Comparison of ENCODE assay signal across 8 cellular contexts in the genomic region with DNA sequence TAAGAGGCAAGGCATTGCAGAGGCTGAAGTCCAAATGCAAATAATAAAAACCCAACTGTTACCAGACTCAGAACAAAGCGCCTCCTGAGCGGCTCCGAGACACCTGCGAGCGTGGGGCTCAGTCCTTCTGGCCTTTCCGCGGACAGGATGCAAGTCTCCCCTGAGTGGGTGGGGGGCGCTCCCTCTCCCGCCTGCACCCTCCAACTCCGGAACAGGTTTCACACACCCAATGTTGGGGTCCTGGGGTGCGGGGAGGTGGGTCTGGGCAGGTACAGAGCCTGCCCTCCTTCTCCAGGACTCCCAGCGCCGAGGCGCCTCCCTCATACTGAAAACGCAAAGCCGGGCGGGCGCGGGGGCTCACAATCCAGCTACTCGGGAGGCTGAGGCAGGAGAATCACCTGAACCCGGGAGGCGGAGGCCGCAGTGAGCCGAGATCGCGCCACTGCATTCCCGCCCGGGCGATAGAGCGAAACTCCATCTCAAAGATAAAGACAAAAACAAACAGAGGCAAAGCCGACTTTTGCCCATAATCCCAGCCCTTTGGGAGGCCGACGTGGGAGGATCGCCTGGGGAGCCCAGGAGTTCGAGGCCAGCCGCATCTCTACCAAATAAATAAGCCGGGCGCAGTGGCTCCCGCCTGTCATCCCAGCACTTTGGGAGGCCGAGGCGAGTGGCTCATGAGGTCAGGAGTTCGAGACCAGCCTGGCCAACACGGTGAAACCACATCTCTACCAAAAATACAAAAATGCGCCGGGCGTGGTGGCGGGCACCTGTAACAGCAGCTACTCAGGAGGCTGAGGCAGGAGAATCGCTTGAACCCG. TPM values are rescaled to one million over a fixed set of nuclear protein-coding genes. Genes with fewer than 3 reads are reported as not detected.
DNase-seq lines count a peak whose midpoint lies in the region; ATAC-seq, FAIRE-seq and TF ChIP-seq lines count a peak whose summit lies in the region.

No MANE protein-coding gene starts in this region.

- peak overlapping the region; percentile 40 to 79 (median 56) for H3K27ac ChIP-seq in transverse colon

- intact Hi-C loops in lower leg skin (cut with DNase I; ENCODE audit: low total_unique reads) = no loop called here
- intact Hi-C loops in transverse colon (cut with DNase I; ENCODE audit: low total_unique reads) = no loop called here

- peaks cover 6% of the 10 kb centered on the region for H3K4me1 Mint-ChIP-seq in activated T-cell treated with anti-CD3 and anti-CD28 coated beads, Interleukin-2, amount 50 U/mL, for 4 hours (ENCODE audit: low read depth)

- no peaks in the 10 kb centered on the region for H3K36me3 ChIP-seq in transverse colon

- H3K9me3 Mint-ChIP-seq in activated T-cell treated with anti-CD3 and anti-CD28 coated beads, Interleukin-2, amount 50 U/mL, for 4 hours = no peaks in the 10 kb centered on the region
- H3K9me3 Mint-ChIP-seq in activated naive CD4-positive, alpha-beta T cell treated with anti-CD3 and anti-CD28 coated beads, Interleukin-2, amount 50 U/mL, for 72 hours = no peaks in the 10 kb centered on the region

- FAIRE-seq in frontal cortex (lab: Jason Lieb, UNC) = no peak

- WGBS in lower leg skin, 2 donors = 74 to 79% methylated on average over 49 of the region's 49 CpGs
- WGBS in transverse colon (ENCODE audit: low coverage in 1 of 2), 2 donors = 46 to 80% methylated on average over 1 to 49 of the region's 49 CpGs

- no peak for DNase-seq in activated T-cell treated with anti-CD3 and anti-CD28 coated beads, Interleukin-2, amount 50 U/mL, for 4 hours
- no peak for DNase-seq in activated T-cell treated with anti-CD3 and anti-CD28 coated beads for 4 hours
- no peak for DNase-seq in activated naive CD4-positive, alpha-beta T cell treated with anti-CD3 and anti-CD28 coated beads, Interleukin-2, amount 50 U/mL, for 72 hours (ENCODE audit: low spot score in 2 of 2)
- DNase-seq in lower leg skin (ENCODE audit: low spot score in 2 of 2) = no peak
- DNase-seq in transverse colon = peak; percentile 54
- DNase-seq in frontal cortex (ENCODE audit: low spot score in 2 of 2) = no peak
- DNase-seq in NCI-H146 (lab: John Stamatoyannopoulos, UW) = no peak
- no peak for DNase-seq in epidermal melanocyte (ENCODE audit: insufficient read length, low spot score)

- H3K36me3 Mint-ChIP-seq in activated T-cell treated with anti-CD3 and anti-CD28 coated beads, Interleukin-2, amount 50 U/mL, for 4 hours (ENCODE audit: insufficient read depth) = peaks cover 5% of the 10 kb centered on the region
- H3K36me3 Mint-ChIP-seq in activated naive CD4-positive, alpha-beta T cell treated with anti-CD3 and anti-CD28 coated beads, Interleukin-2, amount 50 U/mL, for 72 hours = peaks cover 15 to 27% of the 10 kb centered on the region in 2 donors

- H3K27me3 Mint-ChIP-seq in activated T-cell treated with anti-CD3 and anti-CD28 coated beads, Interleukin-2, amount 50 U/mL, for 4 hours (ENCODE audit: low read depth) = peaks cover 3% of the 10 kb centered on the region

- TF ChIP-seq CTCF in lower leg skin (IDR thresholded peaks at IDR 0.05) (no peak), transverse colon (IDR thresholded peaks at IDR 0.05) (peak in 2 of 5 experiments; percentile 26 to 36)

- no peaks in the 10 kb centered on the region for H3K27me3 ChIP-seq in transverse colon

- peaks cover 6 to 33% (median 17%) of the 10 kb centered on the region in 4 donors for H3K4me1 ChIP-seq in transverse colon

- no peaks in the 10 kb centered on the region for H3K9me3 ChIP-seq in transverse colon

- TF ChIP-seq POLR2A in lower leg skin (IDR thresholded peaks at IDR 0.05) = no peak
- TF ChIP-seq POLR2A in transverse colon (IDR thresholded peaks at IDR 0.05) = peak; percentile 47

- peak overlapping the region; percentile 75 to 91 for H3K27ac Mint-ChIP-seq in activated naive CD4-positive, alpha-beta T cell treated with anti-CD3 and anti-CD28 coated beads, Interleukin-2, amount 50 U/mL, for 72 hours

- peak overlapping the region; percentile 86 for H3K4me3 Mint-ChIP-seq in activated T-cell treated with anti-CD3 and anti-CD28 coated beads, Interleukin-2, amount 50 U/mL, for 4 hours

- H3K4me3 ChIP-seq in lower leg skin (ENCODE audit: low read depth, poor library complexity, severe bottlenecking) = peak overlapping the region; percentile 35
- peak overlapping the region; percentile 49 to 96 (median 64) for H3K4me3 ChIP-seq in transverse colon

- no peak for TF ChIP-seq EP300 in transverse colon (IDR thresholded peaks at IDR 0.05; ENCODE audit: low read depth)

- in situ Hi-C loops in transverse colon (cut with MboI; ENCODE audit: low pct_ligation_motif_present in 1 of 4, low pct_unique_long_range_greater_than_20kb in 1 of 4, low sequenced_read_pairs in 3 of 4) = no loop called here

- ATAC-seq in activated T-cell treated with anti-CD3 and anti-CD28 coated beads, Interleukin-2, amount 50 U/mL, for 4 hours = peak; percentile 1 to 13
- no peak for ATAC-seq in activated naive CD4-positive, alpha-beta T cell treated with anti-CD3 and anti-CD28 coated beads, Interleukin-2, amount 50 U/mL, for 72 hours

RNA-seq across cellular contexts. Expression of a gene that starts 0.9 kb away (rescaled TPM):
- total RNA-seq in activated T-cell treated with anti-CD3 and anti-CD28 coated beads, Interleukin-2, amount 50 U/mL, for 4 hours = 10 to 100 TPM; 60.6 to 65.8 (median 62.7) TPM
- 10 to 100 TPM; 42.3 to 73.6 TPM for total RNA-seq in activated naive CD4-positive, alpha-beta T cell treated with anti-CD3 and anti-CD28 coated beads, Interleukin-2, amount 50 U/mL, for 72 hours
- total RNA-seq in lower leg skin (under 1 TPM in 3 of 4 donors, not detected in 1; 0.38 to 0.98 (median 0.91) TPM), transverse colon (1 to 10 TPM in 2 of 4 donors, under 1 TPM in 1, not detected in 1; 1.00 to 4.4 (median 1.2) TPM), frontal cortex (4.9 TPM)

Comparison
In these comparisons a context has a peak if more than half of its experiments do, and no peak if none do; other contexts are left out.
1. ATAC-seq: peak in activated T-cell treated with anti-CD3 and anti-CD28 coated beads, Interleukin-2, amount 50 U/mL, for 4 hours (2 of 2); none in activated naive CD4-positive, alpha-beta T cell treated with anti-CD3 and anti-CD28 coated beads, Interleukin-2, amount 50 U/mL, for 72 hours (0 of 2).